In the genomic region with DNA sequence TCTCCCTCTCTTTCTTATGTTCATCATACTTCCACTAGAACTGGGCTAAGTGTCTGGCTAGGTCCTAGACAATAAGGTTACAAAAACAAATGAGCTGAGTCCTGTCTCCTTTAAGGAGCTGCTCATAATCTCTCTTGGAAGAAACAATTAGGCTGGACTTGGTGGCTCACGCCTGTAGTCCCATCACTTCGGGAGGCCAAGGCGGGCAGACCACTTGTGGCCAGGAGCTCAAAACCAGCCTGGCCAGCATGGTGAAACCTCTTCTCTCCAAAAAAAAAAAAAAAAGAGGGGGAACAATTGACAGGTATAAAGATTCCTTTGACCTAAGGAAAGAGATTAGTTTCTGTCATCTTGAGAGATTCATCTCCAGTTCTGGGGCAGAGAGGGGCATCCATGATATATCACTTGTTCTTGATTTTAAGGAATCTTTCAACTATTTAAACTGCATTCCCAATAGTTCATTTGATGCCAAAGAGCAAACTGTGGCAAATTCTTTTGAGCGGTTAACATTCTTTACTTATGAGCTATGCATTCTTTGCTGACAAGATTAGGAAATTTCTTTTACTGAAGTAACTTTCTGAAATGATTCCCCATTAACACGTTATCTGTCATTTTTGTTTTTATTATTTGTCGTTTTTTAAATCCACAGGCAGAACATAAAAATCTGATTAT, we compare ENCODE assay signal across 11 cellular contexts.
DNase-seq lines count a peak whose midpoint lies in the region; TF ChIP-seq lines count a peak whose summit lies in the region.
"Had no signal": no experiment of that assay in that cellular context is flagged by ENCODE, and none has a peak within 500 bp of the region (broad histone marks: within the 10 kb centered on the region; RNA-seq: fewer than 3 reads in every experiment).

No MANE protein-coding gene starts in this region.

- H3K4ac ChIP-seq in mesendoderm (ENCODE audit: low read depth, low read length), result no peak overlapping the region

- H3K4me3 ChIP-seq in AG09309 (ENCODE audit: control insufficient read depth, low read depth, low read length), result no peak overlapping the region
- no peak overlapping the region for H3K4me3 ChIP-seq in cardiac fibroblast (replicated peaks in 1 of 2; ENCODE audit: low read depth in 2 of 2, low read length in 2 of 2)
- no peak overlapping the region for H3K4me3 ChIP-seq in mesendoderm (ENCODE audit: low read length)
- no peak overlapping the region for H3K4me3 ChIP-seq in effector memory CD4-positive, alpha-beta T cell (ENCODE audit: insufficient read depth, low read depth, low read length, poor library complexity, severe bottlenecking)
- H3K4me3 ChIP-seq: thyroid gland had no signal

- H3K4me2 ChIP-seq in mesendoderm (ENCODE audit: low read length), result no peak overlapping the region

- whole genome bisulfite sequencing in mesendoderm (ENCODE audit: extremely low coverage, insufficient coverage, low lambda C conversion rate), result no CpG with 5 or more reads among the region's 6 CpGs

- H3K9me3 ChIP-seq in effector memory CD4-positive, alpha-beta T cell (ENCODE audit: control insufficient read depth, low read length), result no peaks in the 10 kb centered on the region
- H3K9me3 ChIP-seq: thyroid gland had no signal

- no peaks in the 10 kb centered on the region for H3K79me1 ChIP-seq in mesendoderm (ENCODE audit: low read length)

- no peak overlapping the region for H2BK5ac ChIP-seq in mesendoderm (ENCODE audit: low read length)

- no peak overlapping the region for H3K18ac ChIP-seq in mesendoderm (ENCODE audit: low read length)

- no peak overlapping the region for H2AK5ac ChIP-seq in mesendoderm (ENCODE audit: low read length)

- H3K36me3 ChIP-seq in mesendoderm (ENCODE audit: control insufficient read depth, insufficient read depth, low read length), result no peaks in the 10 kb centered on the region
- H3K36me3 ChIP-seq in effector memory CD4-positive, alpha-beta T cell (ENCODE audit: control insufficient read depth, insufficient read depth, low read length), result no peaks in the 10 kb centered on the region
- H3K36me3 ChIP-seq: thyroid gland had no signal

- no peak overlapping the region for H2BK15ac ChIP-seq in mesendoderm (replicated peaks; ENCODE audit: low read depth)

- no peak overlapping the region for H2BK120ac ChIP-seq in mesendoderm (ENCODE audit: low read depth, low read length)

- no peaks in the 10 kb centered on the region for H3K27me3 ChIP-seq in mesendoderm (ENCODE audit: insufficient read depth, low read length, poor library complexity)
- no peaks in the 10 kb centered on the region for H3K27me3 ChIP-seq in effector memory CD4-positive, alpha-beta T cell (replicated peaks; ENCODE audit: control insufficient read depth, insufficient read depth, low read length, poor library complexity, severe bottlenecking)
- H3K27me3 ChIP-seq: thyroid gland had no signal

- no peak overlapping the region for H3K56ac ChIP-seq in mesendoderm (ENCODE audit: low read length)

- H4K8ac ChIP-seq in mesendoderm (ENCODE audit: low read depth, low read length), result no peak overlapping the region

- no peak overlapping the region for H3K9ac ChIP-seq in mesendoderm (ENCODE audit: low read length)

- TF ChIP-seq CTCF in AG09309 (IDR thresholded peaks at IDR 0.05; ENCODE audit: control insufficient read depth, insufficient read depth, low read depth, low read length, missing control alignments), result no peak
- TF ChIP-seq CTCF in cardiac fibroblast (IDR thresholded peaks at IDR 0.05; ENCODE audit: low read depth, low read length), result no peak

- H4K5ac ChIP-seq in mesendoderm (ENCODE audit: low read length), result no peak overlapping the region

- peak; percentile 71 for DNase-seq in AG09309 (ENCODE audit: low read depth)
- peak; percentile 9 for DNase-seq in LoVo (ENCODE audit: low spot score)
- peak; percentile 73 to 82 for DNase-seq in cardiac fibroblast (ENCODE audit: low read depth in 2 of 2)
- DNase-seq in mesendoderm, result peak; percentile 79
- DNase-seq in cerebellum (ENCODE audit: low spot score), result no peak
- no peak for DNase-seq in globus pallidus (ENCODE audit: low spot score)
- no peak for DNase-seq in effector memory CD4-positive, alpha-beta T cell
- DNase-seq in DMS 273 (lab: John Stamatoyannopoulos, UW; ENCODE audit: unreplicated experiment), result no peak
- DNase-seq: NCI-H187 treated with DMSO at 0.1 percent for 48 hours, thyroid gland had no signal

- H3K79me2 ChIP-seq in mesendoderm (ENCODE audit: control insufficient read depth, insufficient read depth, low read length), result no peaks in the 10 kb centered on the region

- H3K4me1 ChIP-seq in mesendoderm (ENCODE audit: control insufficient read depth, low read depth, low read length), result no peaks in the 10 kb centered on the region
- H3K4me1 ChIP-seq in effector memory CD4-positive, alpha-beta T cell (ENCODE audit: control insufficient read depth, insufficient read depth, low read length, poor library complexity, severe bottlenecking), result no peaks in the 10 kb centered on the region
- H3K4me1 ChIP-seq: thyroid gland had no signal

- H3K23ac ChIP-seq in mesendoderm (ENCODE audit: low read length), result no peak overlapping the region

- H3K27ac ChIP-seq in mesendoderm (ENCODE audit: low read depth, low read length), result no peak overlapping the region
- H3K27ac ChIP-seq in effector memory CD4-positive, alpha-beta T cell (ENCODE audit: insufficient read depth, low read length, poor library complexity, severe bottlenecking), result no peak overlapping the region
- H3K27ac ChIP-seq: C4-2B, thyroid gland had no signal

Comparison
In these comparisons a context has a peak if more than half of its experiments do, and no peak if none do; other contexts are left out.
1. DNase-seq: peak in AG09309 (single experiment), LoVo (single experiment), cardiac fibroblast (2 of 2) and mesendoderm (single experiment); none in cerebellum (single experiment), globus pallidus (single experiment), effector memory CD4-positive, alpha-beta T cell (0 of 3) and DMS 273 (single experiment).